ENCODE assay signal across 8 cellular contexts in genomic region chrX:153765138-153766079, GRCh38. TPM values are rescaled to one million over a fixed set of nuclear protein-coding genes. Genes with fewer than 3 reads are reported as not detected.
DNase-seq lines count a peak whose midpoint lies in the region; ATAC-seq and TF ChIP-seq lines count a peak whose summit lies in the region.

No MANE protein-coding gene starts in this region.

- H3K27ac ChIP-seq in HEK293 (ENCODE audit: extremely low read depth, low read depth, low read length): peak overlapping the region; percentile 7; the same call in 1 of the 2 replicates
- peak overlapping the region; percentile 69 for H3K27ac ChIP-seq in stomach smooth muscle (ENCODE audit: low read length)
- no peak overlapping the region for H3K27ac ChIP-seq in trophoblast cell (ENCODE audit: low read depth, low read length)

- H3K27me3 Mint-ChIP-seq in activated CD8-positive, alpha-beta T cell treated with anti-CD3 and anti-CD28 coated beads for 36 hours: no peaks in the 10 kb centered on the region

- TF ChIP-seq CTCF in HEK293 (tag by site-specific recombination; IDR thresholded peaks at IDR 0.05): no peak
- no peak for TF ChIP-seq CTCF in activated CD8-positive, alpha-beta T cell treated with anti-CD3 and anti-CD28 coated beads for 36 hours (IDR thresholded peaks at IDR 0.05)

- no CpG with 5 or more reads among the region's 27 CpGs for WGBS in trophoblast cell (ENCODE audit: extremely low coverage, insufficient coverage, insufficient read length)

- POLR2A ChIA-PET in HEK293 (lab: Yijun Ruan, JAX): interaction anchor here (0.5 to 1.7 kb wide), 7 partner anchors 16 to 205 kb away, joined by 3 to 12 read pairs (median 4); partner anchors contain the start of genes IDH3G, SRPK3 and SSR4
- POLR2A ChIA-PET in activated CD8-positive, alpha-beta T cell treated with anti-CD3 and anti-CD28 coated beads for 36 hours (lab: Charles Lee): no interaction called here

- H3K9me3 ChIP-seq in HEK293 (ENCODE audit: control insufficient read depth, insufficient read depth, low read depth, low read length) (no peaks in the 10 kb centered on the region), stomach smooth muscle (ENCODE audit: control insufficient read depth in 2 of 2, low read length in 2 of 2) (no peaks in the 10 kb centered on the region), trophoblast cell (ENCODE audit: insufficient read depth, low read depth, low read length) (no peaks in the 10 kb centered on the region)

- H3K4ac ChIP-seq in trophoblast cell (ENCODE audit: low read depth, low read length): no peak overlapping the region

- no peak overlapping the region for H3K23ac ChIP-seq in trophoblast cell (ENCODE audit: low read length)

- no peak overlapping the region for H3K14ac ChIP-seq in trophoblast cell (ENCODE audit: low read length)

- no peaks in the 10 kb centered on the region for H3K36me3 Mint-ChIP-seq in activated CD8-positive, alpha-beta T cell treated with anti-CD3 and anti-CD28 coated beads for 36 hours (ENCODE audit: low read depth)

- no peak overlapping the region for H3K27ac Mint-ChIP-seq in activated CD8-positive, alpha-beta T cell treated with anti-CD3 and anti-CD28 coated beads for 36 hours

- H4K8ac ChIP-seq in trophoblast cell (ENCODE audit: low read depth, low read length): no peak overlapping the region

- H3K27me3 ChIP-seq in stomach smooth muscle (ENCODE audit: control insufficient read depth in 1 of 2, insufficient read depth in 2 of 2, low read length in 2 of 2) (peaks cover 0 to 8% of the 10 kb centered on the region in 2 donors), trophoblast cell (ENCODE audit: insufficient read depth, low read length) (no peaks in the 10 kb centered on the region)

- H2AFZ ChIP-seq in trophoblast cell (ENCODE audit: insufficient read depth, low read length, poor library complexity): no peak overlapping the region

- H3K79me2 ChIP-seq in trophoblast cell (ENCODE audit: control insufficient read depth, insufficient read depth, low read length, poor library complexity): no peaks in the 10 kb centered on the region

- DNase-seq in activated CD8-positive, alpha-beta T cell treated with anti-CD3 and anti-CD28 coated beads for 36 hours: no peak
- DNase-seq in left ventricle myocardium superior: no peak
- DNase-seq in SKM-1 (lab: John Stamatoyannopoulos, UW; ENCODE audit: unreplicated experiment): no peak
- DNase-seq in trophoblast cell: no peak
- no peak for DNase-seq in ACHN
- DNase-seq in NCI-H146 (lab: John Stamatoyannopoulos, UW): no peak

- CTCF ChIA-PET in HEK293 (lab: Yijun Ruan, JAX): interaction anchor here (0.6 to 6.5 kb wide), 4 partner anchors 12 to 371 kb away, joined by 3 to 63 read pairs (median 3); no protein-coding TSS in a partner anchor
- CTCF ChIA-PET in activated CD8-positive, alpha-beta T cell treated with anti-CD3 and anti-CD28 coated beads for 36 hours (lab: Charles Lee): interaction anchor here (1.0 to 1.8 kb wide), 4 partner anchors 26 to 185 kb away, joined by 4 read pairs; no protein-coding TSS in a partner anchor

- in situ Hi-C loops in ACHN (cut with HindIII; ENCODE audit: low pct_ligation_motif_present, low pct_unique_long_range_greater_than_20kb, low sequenced_read_pairs): no loop called here

- H3K4me1 Mint-ChIP-seq in activated CD8-positive, alpha-beta T cell treated with anti-CD3 and anti-CD28 coated beads for 36 hours (ENCODE audit: low read depth): peaks cover 16% of the 10 kb centered on the region

- ATAC-seq in activated CD8-positive, alpha-beta T cell treated with anti-CD3 and anti-CD28 coated beads for 36 hours: no peak
- ATAC-seq in left ventricle myocardium superior: peak; percentile 66

- H2BK5ac ChIP-seq in trophoblast cell (ENCODE audit: low read depth, low read length, poor library complexity): no peak overlapping the region

- H2AK5ac ChIP-seq in trophoblast cell (ENCODE audit: low read length): no peak overlapping the region

- no peak overlapping the region for H2BK120ac ChIP-seq in trophoblast cell (ENCODE audit: insufficient read depth, low read length, poor library complexity)

- H3K4me3 ChIP-seq in HEK293 (ENCODE audit: low read depth, low read length) (peak overlapping the region; percentile 30), stomach smooth muscle (ENCODE audit: low read length in 2 of 2) (peak overlapping the region; percentile 65 to 73), trophoblast cell (ENCODE audit: low read depth, low read length) (no peak overlapping the region)

- no peak overlapping the region for H4K91ac ChIP-seq in trophoblast cell (ENCODE audit: low read depth, low read length)

- no peak overlapping the region for H4K12ac ChIP-seq in trophoblast cell (ENCODE audit: low read depth, low read length)

- H3K36me3 ChIP-seq in HEK293 (ENCODE audit: control insufficient read depth in 2 of 2, insufficient read depth in 1 of 2, low read length in 2 of 2) (no peaks in the 10 kb centered on the region), stomach smooth muscle (ENCODE audit: control insufficient read depth in 2 of 2, insufficient read depth in 2 of 2, low read length in 2 of 2) (peaks cover 0 to 2% of the 10 kb centered on the region in 2 donors), trophoblast cell (ENCODE audit: control insufficient read depth in 1 of 2, insufficient read depth in 2 of 2, low read length in 2 of 2) (no peaks in the 10 kb centered on the region)

- H3K9me3 Mint-ChIP-seq in activated CD8-positive, alpha-beta T cell treated with anti-CD3 and anti-CD28 coated beads for 36 hours: no peaks in the 10 kb centered on the region

- H3K4me1 ChIP-seq in HEK293 (ENCODE audit: control insufficient read depth, insufficient read depth, low read length): 0 out of 2 replicates have a peak, but pooled peaks cover 3% of the 10 kb centered on the region
- peaks cover 28% of the 10 kb centered on the region for H3K4me1 ChIP-seq in stomach smooth muscle (ENCODE audit: control insufficient read depth, insufficient read depth, low read length)
- H3K4me1 ChIP-seq in trophoblast cell (ENCODE audit: control insufficient read depth in 1 of 2, insufficient read depth in 2 of 2, low read length in 2 of 2): no peaks in the 10 kb centered on the region

- no peak overlapping the region for H3K18ac ChIP-seq in trophoblast cell (ENCODE audit: low read length)

- H3K4me3 Mint-ChIP-seq in activated CD8-positive, alpha-beta T cell treated with anti-CD3 and anti-CD28 coated beads for 36 hours: peak overlapping the region; percentile 67

- intact Hi-C loops in activated CD8-positive, alpha-beta T cell treated with anti-CD3 and anti-CD28 coated beads for 36 hours (cut with micrococcal nuclease): loop anchor here (10.0 kb wide), 1 partner anchor 159 kb away; the partner anchor contains the start of gene ARHGAP4
- intact Hi-C loops in left ventricle myocardium superior (cut with micrococcal nuclease): loop anchor here (10.0 kb wide), 1 partner anchor 189 kb away; no protein-coding TSS in a partner anchor

- H3K9ac ChIP-seq in stomach smooth muscle (ENCODE audit: low read length in 2 of 2): peak overlapping the region; percentile 51 to 59
- no peak overlapping the region for H3K9ac ChIP-seq in trophoblast cell (ENCODE audit: low read length)

- H3K4me2 ChIP-seq in trophoblast cell (ENCODE audit: low read length): no peak overlapping the region

- H3K79me1 ChIP-seq in trophoblast cell (ENCODE audit: low read length): no peaks in the 10 kb centered on the region

- no peak overlapping the region for H2BK12ac ChIP-seq in trophoblast cell (ENCODE audit: low read length)

TF ChIP-seq in HEK293, 187 proteins besides CTCF, POLR2A, EP300 and RAD21 (continues in another document):
- TF ChIP-seq ZNF140 (tag by site-specific recombination; IDR thresholded peaks at IDR 0.05) (no peak), ZNF670 (tag by site-specific recombination; IDR thresholded peaks at IDR 0.05; ENCODE audit: low read depth) (no peak), HIC1 (tag by site-specific recombination; IDR thresholded peaks at IDR 0.05) (peak; percentile 55), SP2 (tag by site-specific recombination; IDR thresholded peaks at IDR 0.05) (peak; percentile 18; the same call in 1 of the 2 replicates), KLF1 (tag by site-specific recombination; IDR thresholded peaks at IDR 0.05) (peak; percentile 27; the same call in 1 of the 2 replicates), BCL11A (tag by site-specific recombination; IDR thresholded peaks at IDR 0.05; ENCODE audit: low read depth) (no peak)

RNA-seq across cellular contexts. Expression of gene PLXNB3, which starts 1.4 kb away (rescaled TPM):
- total RNA-seq in activated CD8-positive, alpha-beta T cell treated with anti-CD3 and anti-CD28 coated beads for 36 hours: 1 to 10 TPM; 7.7 to 8.2 TPM
- 2.4 TPM for total RNA-seq in left ventricle myocardium superior
- 0.23 and 0.33 TPM in 2 replicates for polyA plus RNA-seq in trophoblast cell (2013)

RNA-seq across cellular contexts. Expression of gene SRPK3, which starts 15.4 kb away (rescaled TPM):
- total RNA-seq in activated CD8-positive, alpha-beta T cell treated with anti-CD3 and anti-CD28 coated beads for 36 hours: under 1 TPM in 1 of 2 experiments, not detected in 1; 0.09 TPM
- total RNA-seq in left ventricle myocardium superior: 43.6 TPM
- not detected in 2 replicates for polyA plus RNA-seq in trophoblast cell (2013)

RNA-seq across cellular contexts. Expression of gene IDH3G, which starts 28.8 kb away (rescaled TPM):
- 10 to 100 TPM; 54.3 to 56.9 TPM for total RNA-seq in activated CD8-positive, alpha-beta T cell treated with anti-CD3 and anti-CD28 coated beads for 36 hours
- 81.2 TPM for total RNA-seq in left ventricle myocardium superior
- polyA plus RNA-seq in trophoblast cell (2013): 51.1 and 53.7 TPM in 2 replicates

RNA-seq across cellular contexts. Expression of gene SSR4, which starts 29.1 kb away (rescaled TPM):
- 100 to 1,000 TPM; 152 to 153 TPM for total RNA-seq in activated CD8-positive, alpha-beta T cell treated with anti-CD3 and anti-CD28 coated beads for 36 hours
- 145 TPM for total RNA-seq in left ventricle myocardium superior
- 386 and 412 TPM in 2 replicates for polyA plus RNA-seq in trophoblast cell (2013)

RNA-seq across cellular contexts. Expression of gene ABCD1, which starts 40.8 kb away (rescaled TPM):
- 1 to 10 TPM; 3.9 to 4.4 TPM for total RNA-seq in activated CD8-positive, alpha-beta T cell treated with anti-CD3 and anti-CD28 coated beads for 36 hours
- total RNA-seq in left ventricle myocardium superior: 16.5 TPM
- polyA plus RNA-seq in trophoblast cell (2013): 21.5 and 22.9 TPM in 2 replicates

Comparison
In these comparisons a context has a peak if more than half of its experiments do, and no peak if none do; other contexts are left out.
1. RNA of gene SRPK3, which starts 15.4 kb away (total RNA-seq): 43.6 TPM in left ventricle myocardium superior (single experiment); 0.09 TPM in activated CD8-positive, alpha-beta T cell treated with anti-CD3 and anti-CD28 coated beads for 36 hours; every median in the first group is over 10 times any median in the second.